13 cellular contexts compared by ENCODE assay signal in genomic region chr1:185811062-185811709, GRCh38.
"Had no signal": no experiment of that assay in that cellular context is flagged by ENCODE, and none has a peak within 500 bp of the region (broad histone marks: within the 10 kb centered on the region; RNA-seq: fewer than 3 reads in every experiment).

No MANE protein-coding gene starts in this region.

- H2AFZ ChIP-seq: neural progenitor cell had no signal

- H3K27me3 ChIP-seq: brain microvascular endothelial cell, neural progenitor cell had no signal

- H3K36me3 ChIP-seq: brain microvascular endothelial cell, neural progenitor cell, WERI-Rb-1 had no signal

- H3K9ac ChIP-seq: neural progenitor cell had no signal

- H3K36me3 Mint-ChIP-seq: activated CD4-positive, alpha-beta memory T cell treated with anti-CD3 and anti-CD28 coated beads for 36 hours; activated naive CD4-positive, alpha-beta T cell treated with anti-CD3 and anti-CD28 coated beads, Interleukin-2, amount 50 U/mL, for 24 hours; neural progenitor cell; stimulated activated effector memory CD8-positive, alpha-beta T cell treated with anti-CD3 and anti-CD28 coated beads, Interleukin-12 subunit alpha, Interleukin-12 subunit beta, amount 100 ng/mL, for 72 hours had no signal

- H3K4me1 ChIP-seq: neural progenitor cell had no signal

- H3K9me3 Mint-ChIP-seq: activated CD4-positive, alpha-beta memory T cell treated with anti-CD3 and anti-CD28 coated beads for 36 hours; activated naive CD4-positive, alpha-beta T cell treated with anti-CD3 and anti-CD28 coated beads, Interleukin-2, amount 50 U/mL, for 24 hours; activated T-cell treated with anti-CD3 and anti-CD28 coated beads, Interleukin-2, amount 50 U/mL, for 24 hours; central memory CD8-positive, alpha-beta T cell; neural progenitor cell; stimulated activated effector memory CD8-positive, alpha-beta T cell treated with anti-CD3 and anti-CD28 coated beads, Interleukin-12 subunit alpha, Interleukin-12 subunit beta, amount 100 ng/mL, for 72 hours had no signal

- H3K27me3 Mint-ChIP-seq: activated CD4-positive, alpha-beta T cell treated with anti-CD3 and anti-CD28 coated beads for 36 hours; activated T-cell treated with anti-CD3 and anti-CD28 coated beads, Interleukin-2, amount 50 U/mL, for 24 hours; central memory CD8-positive, alpha-beta T cell had no signal

- H3K4me3 ChIP-seq: neural progenitor cell had no signal

- H3K4me3 Mint-ChIP-seq: activated CD4-positive, alpha-beta memory T cell treated with anti-CD3 and anti-CD28 coated beads for 36 hours; activated CD4-positive, alpha-beta T cell treated with anti-CD3 and anti-CD28 coated beads for 36 hours; activated naive CD4-positive, alpha-beta T cell treated with anti-CD3 and anti-CD28 coated beads, Interleukin-2, amount 50 U/mL, for 24 hours; activated T-cell treated with anti-CD3 and anti-CD28 coated beads, Interleukin-2, amount 50 U/mL, for 24 hours; central memory CD8-positive, alpha-beta T cell; neural progenitor cell; stimulated activated effector memory CD8-positive, alpha-beta T cell treated with anti-CD3 and anti-CD28 coated beads, Interleukin-12 subunit alpha, Interleukin-12 subunit beta, amount 100 ng/mL, for 72 hours had no signal

- H3K4me2 ChIP-seq: neural progenitor cell had no signal

- H3K27ac Mint-ChIP-seq: activated CD4-positive, alpha-beta memory T cell treated with anti-CD3 and anti-CD28 coated beads for 36 hours; activated CD4-positive, alpha-beta T cell treated with anti-CD3 and anti-CD28 coated beads for 36 hours; activated naive CD4-positive, alpha-beta T cell treated with anti-CD3 and anti-CD28 coated beads, Interleukin-2, amount 50 U/mL, for 24 hours; activated T-cell treated with anti-CD3 and anti-CD28 coated beads, Interleukin-2, amount 50 U/mL, for 24 hours; stimulated activated effector memory CD8-positive, alpha-beta T cell treated with anti-CD3 and anti-CD28 coated beads, Interleukin-12 subunit alpha, Interleukin-12 subunit beta, amount 100 ng/mL, for 72 hours had no signal

- H3K27ac ChIP-seq: brain microvascular endothelial cell, neural progenitor cell, WERI-Rb-1 had no signal

- H3K4me1 Mint-ChIP-seq: activated CD4-positive, alpha-beta T cell treated with anti-CD3 and anti-CD28 coated beads for 36 hours; activated naive CD4-positive, alpha-beta T cell treated with anti-CD3 and anti-CD28 coated beads, Interleukin-2, amount 50 U/mL, for 24 hours; central memory CD8-positive, alpha-beta T cell; neural progenitor cell; stimulated activated effector memory CD8-positive, alpha-beta T cell treated with anti-CD3 and anti-CD28 coated beads, Interleukin-12 subunit alpha, Interleukin-12 subunit beta, amount 100 ng/mL, for 72 hours had no signal

- DNase-seq: activated CD4-positive, alpha-beta memory T cell treated with anti-CD3 and anti-CD28 coated beads for 36 hours; activated CD4-positive, alpha-beta T cell treated with anti-CD3 and anti-CD28 coated beads for 36 hours; activated effector memory CD4-positive, alpha-beta T cell treated with anti-CD3 and anti-CD28 coated beads, Interleukin-2, amount 50 U/mL, for 16 hours; activated T-cell treated with anti-CD3 and anti-CD28 coated beads, Interleukin-2, amount 50 U/mL, for 24 hours; amygdala; brain microvascular endothelial cell; effector CD8-positive, alpha-beta T cell; foreskin melanocyte; WERI-Rb-1 had no signal
